Comparison of ENCODE assay signal across 8 cellular contexts in the genomic region with DNA sequence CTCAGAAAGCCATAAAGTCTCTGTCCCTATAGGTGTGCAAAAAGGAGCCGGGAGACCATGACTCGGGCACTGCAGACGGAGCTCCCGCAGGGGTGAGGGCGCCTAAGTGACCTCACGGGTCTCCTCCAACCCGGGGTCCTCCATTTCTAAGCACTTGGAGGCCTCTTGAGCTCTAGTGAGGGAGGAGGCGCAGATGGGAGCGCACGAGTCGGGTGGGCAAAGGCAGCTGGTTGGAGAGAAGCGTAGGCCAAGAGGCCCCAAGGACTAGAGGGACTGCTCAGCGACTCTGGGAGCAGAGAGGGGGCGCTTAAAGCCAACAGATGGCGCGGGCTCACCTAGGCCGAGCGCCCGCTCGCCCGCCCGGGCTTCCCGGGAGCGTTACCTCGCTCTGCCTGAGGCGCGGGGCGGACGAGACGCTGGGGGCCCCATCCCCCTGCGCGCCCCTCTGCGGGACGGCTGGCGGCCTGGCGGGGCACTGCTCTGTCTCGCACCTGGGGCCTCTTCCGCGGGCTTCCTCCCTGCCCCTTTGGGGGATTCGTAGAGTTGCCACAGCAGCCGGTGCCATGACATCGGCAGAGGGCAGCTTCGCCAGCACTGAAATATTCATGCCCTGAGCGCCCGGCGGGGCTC. TPM values are rescaled to one million over a fixed set of nuclear protein-coding genes. Genes with fewer than 3 reads are reported as not detected.
DNase-seq lines count a peak whose midpoint lies in the region; ATAC-seq, FAIRE-seq and TF ChIP-seq lines count a peak whose summit lies in the region.

No MANE protein-coding gene starts in this region.

- H3K9ac ChIP-seq in kidney (ENCODE audit: low read length in 2 of 2), result peak overlapping the region in 1 of 2 donors; percentile 12

- H3K4me1 Mint-ChIP-seq in stimulated activated effector memory CD8-positive, alpha-beta T cell treated with anti-CD3 and anti-CD28 coated beads, Interleukin-12 subunit alpha, Interleukin-12 subunit beta, amount 100 ng/mL, for 72 hours, result peaks cover 8% of the 10 kb centered on the region

- TF ChIP-seq CTCF in brain microvascular endothelial cell (IDR thresholded peaks at IDR 0.05; ENCODE audit: low read depth, low read length, missing control alignments), result peak; percentile 53
- TF ChIP-seq CTCF in kidney (IDR thresholded peaks at IDR 0.05; ENCODE audit: borderline replicate concordance, extremely low read depth, insufficient read depth), result peak; percentile 24

- H3K27ac Mint-ChIP-seq in stimulated activated effector memory CD8-positive, alpha-beta T cell treated with anti-CD3 and anti-CD28 coated beads, Interleukin-12 subunit alpha, Interleukin-12 subunit beta, amount 100 ng/mL, for 72 hours, result no peak overlapping the region

- no peaks in the 10 kb centered on the region for H3K36me3 Mint-ChIP-seq in stimulated activated effector memory CD8-positive, alpha-beta T cell treated with anti-CD3 and anti-CD28 coated beads, Interleukin-12 subunit alpha, Interleukin-12 subunit beta, amount 100 ng/mL, for 72 hours

- in situ Hi-C loops in brain microvascular endothelial cell (cut with HindIII; ENCODE audit: low pct_ligation_motif_present, low sequenced_read_pairs), result no loop called here

- ATAC-seq in stimulated activated effector memory CD8-positive, alpha-beta T cell treated with anti-CD3 and anti-CD28 coated beads, Interleukin-12 subunit alpha, Interleukin-12 subunit beta, amount 100 ng/mL, for 72 hours, result peak; percentile 68
- ATAC-seq in HG03135 (IDR thresholded peaks at IDR 0.05; ENCODE audit: unreplicated experiment) (no peak), GM18502 (IDR thresholded peaks at IDR 0.05; ENCODE audit: poor library complexity, unreplicated experiment) (no peak)

- peak; percentile 11 for DNase-seq in activated T-cell treated with anti-CD3 and anti-CD28 coated beads for 24 hours (ENCODE audit: low read depth)
- DNase-seq in activated T-cell treated with anti-CD3 and anti-CD28 coated beads for 4 hours, result no peak
- peak; percentile 75 for DNase-seq in NCI-H82 treated with DMSO at 0.1 percent for 48 hours (lab: John Stamatoyannopoulos, UW; ENCODE audit: unreplicated experiment)
- DNase-seq in brain microvascular endothelial cell, result no peak
- peak; percentile 85 for DNase-seq in kidney
- DNase-seq in stimulated activated effector memory CD8-positive, alpha-beta T cell treated with anti-CD3 and anti-CD28 coated beads, Interleukin-12 subunit alpha, Interleukin-12 subunit beta, amount 100 ng/mL, for 72 hours (ENCODE audit: low spot score in 2 of 2), result peak in 1 of 2 donors; percentile 17

- H3K4me3 ChIP-seq in brain microvascular endothelial cell (ENCODE audit: low read depth, low read length), result no peak overlapping the region
- peak overlapping the region in 1 of 2 donors; percentile 21 for H3K4me3 ChIP-seq in kidney (ENCODE audit: low read length in 2 of 2)

- H3K9me3 Mint-ChIP-seq in stimulated activated effector memory CD8-positive, alpha-beta T cell treated with anti-CD3 and anti-CD28 coated beads, Interleukin-12 subunit alpha, Interleukin-12 subunit beta, amount 100 ng/mL, for 72 hours, result no peaks in the 10 kb centered on the region

- peaks cover 69% of the 10 kb centered on the region for H3K27me3 ChIP-seq in brain microvascular endothelial cell (replicated peaks)

- no peak for FAIRE-seq in kidney (lab: Jason Lieb, UNC)

- intact Hi-C loops in kidney (cut with DNase I), result no loop called here

- H3K4me3 Mint-ChIP-seq in stimulated activated effector memory CD8-positive, alpha-beta T cell treated with anti-CD3 and anti-CD28 coated beads, Interleukin-12 subunit alpha, Interleukin-12 subunit beta, amount 100 ng/mL, for 72 hours, result peak overlapping the region; percentile 61

- no peaks in the 10 kb centered on the region for H3K9me3 ChIP-seq in kidney (ENCODE audit: control insufficient read depth in 1 of 2, low read length in 2 of 2)

- H3K27ac ChIP-seq in brain microvascular endothelial cell (no peak overlapping the region), kidney (ENCODE audit: low read depth in 2 of 2, low read length in 2 of 2) (no peak overlapping the region)

- no peaks in the 10 kb centered on the region for H3K36me3 ChIP-seq in brain microvascular endothelial cell (replicated peaks)
- H3K36me3 ChIP-seq in kidney (ENCODE audit: control insufficient read depth in 1 of 2, insufficient read depth in 2 of 2, low read length in 2 of 2), result no peaks in the 10 kb centered on the region

- H3K4me1 ChIP-seq in kidney (ENCODE audit: control insufficient read depth in 1 of 2, insufficient read depth in 1 of 2, low read depth in 1 of 2, low read length in 2 of 2), result peaks cover 0 to 6% of the 10 kb centered on the region in 2 donors

RNA-seq across cellular contexts. Expression of gene CDH23, which starts 0.5 kb away (rescaled TPM):
- 6.4 TPM for total RNA-seq in kidney
- polyA plus RNA-seq in kidney (ENCODE audit: insufficient read depth, low read depth, low replicate concordance), result 1.1 TPM

Comparison
In these comparisons a context has a peak if more than half of its experiments do, and no peak if none do; other contexts are left out.
1. DNase-seq: peak in activated T-cell treated with anti-CD3 and anti-CD28 coated beads for 24 hours (single experiment), NCI-H82 treated with DMSO at 0.1 percent for 48 hours (single experiment) and kidney (single experiment); none in activated T-cell treated with anti-CD3 and anti-CD28 coated beads for 4 hours (single experiment) and brain microvascular endothelial cell (single experiment).